ENCODE assay signal across 30 cellular contexts in genomic region chr5:621341-621761, GRCh38.
"Had no signal": no experiment of that assay in that cellular context is flagged by ENCODE, and none has a peak within 500 bp of the region (broad histone marks: within the 10 kb centered on the region; RNA-seq: fewer than 3 reads in every experiment).

No MANE protein-coding gene starts in this region.

- H3K9me3 ChIP-seq: breast epithelium, esophagus squamous epithelium, pancreas, psoas muscle, thyroid gland had no signal

- H3K4me1 ChIP-seq: breast epithelium, esophagus squamous epithelium, pancreas, psoas muscle, thyroid gland had no signal

- H3K4me3 ChIP-seq: breast epithelium, esophagus squamous epithelium, pancreas, psoas muscle, thyroid gland had no signal

- ATAC-seq: activated CD4-positive, alpha-beta T cell treated with anti-CD3 and anti-CD28 coated beads for 36 hours; activated naive CD8-positive, alpha-beta T cell treated with anti-CD3 and anti-CD28 coated beads, Interleukin-2, amount 50 U/mL, for 24 hours; left ventricle myocardium superior; pancreas; psoas muscle; stimulated activated memory B cell treated with anti-CD40 and anti-IgM and Interleukin-4, amounts not matched to agents 10 μg/mL and 1 μg/mL and 100 μg/mL, for 72 hours; stimulated activated naive CD8-positive, alpha-beta T cell treated with anti-CD3 and anti-CD28 coated beads, Interleukin-15, amount 100 ng/mL, for 72 hours; T-cell had no signal

- H3K4me1 Mint-ChIP-seq: mesothelial cell of epicardium had no signal

- H3K27ac ChIP-seq: breast epithelium, epithelial cell of prostate, esophagus squamous epithelium, pancreas, psoas muscle, thyroid gland had no signal

- H3K4me3 Mint-ChIP-seq: activated CD4-positive, alpha-beta T cell treated with anti-CD3 and anti-CD28 coated beads for 36 hours; activated naive CD4-positive, alpha-beta T cell treated with anti-CD3 and anti-CD28 coated beads, Interleukin-2, amount 50 U/mL, for 24 hours; activated naive CD8-positive, alpha-beta T cell treated with anti-CD3 and anti-CD28 coated beads, Interleukin-2, amount 50 U/mL, for 24 hours; central memory CD8-positive, alpha-beta T cell; mesothelial cell of epicardium; naive B cell; neural crest cell; stimulated activated memory B cell treated with anti-CD40 and anti-IgM and Interleukin-4, amounts not matched to agents 10 μg/mL and 1 μg/mL and 100 μg/mL, for 72 hours; stimulated activated naive CD8-positive, alpha-beta T cell treated with anti-CD3 and anti-CD28 coated beads, Interleukin-15, amount 100 ng/mL, for 72 hours; T-cell; T-helper 2 cell treated with Interferon-gamma antibody and Interleukin-4, amounts not matched to agents 5 μg/mL and 100 μg/mL, for 36 hours had no signal

- DNase-seq: activated CD4-positive, alpha-beta T cell treated with anti-CD3 and anti-CD28 coated beads for 36 hours; activated CD4-positive, alpha-beta T cell treated with anti-CD3 and anti-CD28 coated beads, Interleukin-2, amount 50 U/mL, for 48 hours; activated CD4-positive, CD25-positive, alpha-beta regulatory T cell; activated CD8-positive, alpha-beta memory T cell treated with anti-CD3 and anti-CD28 coated beads for 24 hours; activated naive CD8-positive, alpha-beta T cell treated with anti-CD3 and anti-CD28 coated beads, Interleukin-2, amount 50 U/mL, for 24 hours; amygdala; dermis blood vessel endothelial cell; effector CD4-positive, alpha-beta T cell; esophagus squamous epithelium; foreskin melanocyte; left ventricle myocardium superior; mammary epithelial cell; naive B cell; nucleus accumbens; stimulated activated CD4-positive, alpha-beta T cell treated with anti-CD3 and anti-CD28 coated beads, Interleukin-4, amount 100 ng/mL, for 24 hours; substantia nigra; T-cell; thyroid gland had no signal

- H3K27ac Mint-ChIP-seq: activated CD4-positive, alpha-beta T cell treated with anti-CD3 and anti-CD28 coated beads for 36 hours; activated naive CD4-positive, alpha-beta T cell treated with anti-CD3 and anti-CD28 coated beads, Interleukin-2, amount 50 U/mL, for 24 hours; activated naive CD8-positive, alpha-beta T cell treated with anti-CD3 and anti-CD28 coated beads, Interleukin-2, amount 50 U/mL, for 24 hours; activated T-helper 2 cell treated with anti-CD3 and anti-CD28 coated beads, Interferon-gamma antibody, Interleukin-2, Interleukin-4, amounts not matched to agents 10 μg/mL and 5 μg/mL and 100 μg/mL, durations not matched to agents 14 hours and 24 hours and 36 hours; mesothelial cell of epicardium; stimulated activated memory B cell treated with anti-CD40 and anti-IgM and Interleukin-4, amounts not matched to agents 10 μg/mL and 1 μg/mL and 100 μg/mL, for 72 hours; T-cell; T-helper 2 cell treated with Interferon-gamma antibody and Interleukin-4, amounts not matched to agents 5 μg/mL and 100 μg/mL, for 36 hours had no signal

- H3K27me3 ChIP-seq: breast epithelium, esophagus squamous epithelium, pancreas, thyroid gland had no signal

- H3K27me3 Mint-ChIP-seq: activated CD4-positive, alpha-beta T cell treated with anti-CD3 and anti-CD28 coated beads for 36 hours; activated naive CD4-positive, alpha-beta T cell treated with anti-CD3 and anti-CD28 coated beads, Interleukin-2, amount 50 U/mL, for 24 hours; activated naive CD8-positive, alpha-beta T cell treated with anti-CD3 and anti-CD28 coated beads, Interleukin-2, amount 50 U/mL, for 24 hours; central memory CD8-positive, alpha-beta T cell; naive B cell; stimulated activated memory B cell treated with anti-CD40 and anti-IgM and Interleukin-4, amounts not matched to agents 10 μg/mL and 1 μg/mL and 100 μg/mL, for 72 hours; stimulated activated naive CD8-positive, alpha-beta T cell treated with anti-CD3 and anti-CD28 coated beads, Interleukin-15, amount 100 ng/mL, for 72 hours; T-cell had no signal

- H3K9me3 Mint-ChIP-seq: activated naive CD4-positive, alpha-beta T cell treated with anti-CD3 and anti-CD28 coated beads, Interleukin-2, amount 50 U/mL, for 24 hours; activated naive CD8-positive, alpha-beta T cell treated with anti-CD3 and anti-CD28 coated beads, Interleukin-2, amount 50 U/mL, for 24 hours; activated T-helper 2 cell treated with anti-CD3 and anti-CD28 coated beads, Interferon-gamma antibody, Interleukin-2, Interleukin-4, amounts not matched to agents 10 μg/mL and 5 μg/mL and 100 μg/mL, durations not matched to agents 14 hours and 24 hours and 36 hours; central memory CD8-positive, alpha-beta T cell; mesothelial cell of epicardium; naive B cell; neural crest cell; stimulated activated memory B cell treated with anti-CD40 and anti-IgM and Interleukin-4, amounts not matched to agents 10 μg/mL and 1 μg/mL and 100 μg/mL, for 72 hours; stimulated activated naive CD8-positive, alpha-beta T cell treated with anti-CD3 and anti-CD28 coated beads, Interleukin-15, amount 100 ng/mL, for 72 hours; T-cell; T-helper 2 cell treated with Interferon-gamma antibody and Interleukin-4, amounts not matched to agents 5 μg/mL and 100 μg/mL, for 36 hours had no signal

- H3K36me3 ChIP-seq: breast epithelium had no signal
